In genomic region chr19:14021474-14021873, GRCh38 we compare ENCODE assay signal across 1 cellular context.
TF ChIP-seq lines count a peak whose summit lies in the region.

No MANE protein-coding gene starts in this region.

TF ChIP-seq in WTC11, 78 proteins besides CTCF, POLR2A, EP300 and RAD21 (continued from another document):
- TF ChIP-seq MAX (CRISPR knock-in tag; IDR thresholded peaks at IDR 0.05), result no peak
- no peak for TF ChIP-seq SOX15 (CRISPR knock-in tag; IDR thresholded peaks at IDR 0.05)
- no peak for TF ChIP-seq ZNF232 (CRISPR knock-in tag; IDR thresholded peaks at IDR 0.05)
- TF ChIP-seq NR1H2 (CRISPR knock-in tag; IDR thresholded peaks at IDR 0.05), result no peak
- no peak for TF ChIP-seq NR2C2 (CRISPR knock-in tag; IDR thresholded peaks at IDR 0.05)
- no peak for TF ChIP-seq ARID4B (CRISPR knock-in tag; IDR thresholded peaks at IDR 0.05; ENCODE audit: borderline replicate concordance)
- no peak for TF ChIP-seq CREM (CRISPR knock-in tag; IDR thresholded peaks at IDR 0.05)
- no peak for TF ChIP-seq FOXJ3 (CRISPR knock-in tag; IDR thresholded peaks at IDR 0.05; ENCODE audit: borderline replicate concordance)
